Comparison of ENCODE assay signal across 9 cellular contexts in the genomic region with DNA sequence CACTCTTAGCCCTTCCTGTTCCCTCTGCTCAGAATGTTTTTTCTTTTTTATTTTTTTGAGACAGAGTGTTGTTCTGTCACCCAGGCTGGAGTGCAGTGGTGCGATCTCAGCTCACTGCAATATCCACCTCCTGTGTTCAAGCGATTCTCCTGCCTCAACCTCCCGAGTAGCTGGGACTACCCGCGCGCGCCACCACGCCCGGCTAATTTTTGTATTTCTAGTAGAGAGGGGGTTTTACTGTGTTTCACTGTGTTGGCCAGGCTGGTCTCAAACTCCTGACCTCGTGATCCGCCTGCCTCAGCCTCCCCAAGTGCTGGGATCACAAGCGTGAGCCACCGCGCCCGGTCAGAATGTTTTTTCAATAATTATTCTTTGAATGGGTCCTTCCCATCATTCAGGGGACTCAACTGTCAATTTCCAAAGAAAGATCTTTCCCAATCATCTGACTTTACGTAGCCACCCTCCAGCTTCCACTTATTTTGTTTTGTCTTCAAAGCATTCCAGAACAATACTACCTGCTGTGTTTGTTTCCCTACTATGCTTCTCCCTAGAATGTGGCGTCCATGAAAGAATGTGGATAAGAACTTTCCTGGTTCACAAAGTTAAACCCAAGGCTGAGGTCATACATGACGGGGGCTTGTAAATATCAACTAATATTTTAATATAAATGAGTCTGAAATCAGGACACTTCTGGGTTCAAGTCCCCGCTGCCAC. TPM values are rescaled to one million over a fixed set of nuclear protein-coding genes. Genes with fewer than 3 reads are reported as not detected.
A peak's percentile ranks its signal among the peaks of the same experiment; 100 is the strongest.
DNase-seq lines count a peak whose midpoint lies in the region; ATAC-seq and TF ChIP-seq lines count a peak whose summit lies in the region.
"Had no signal": no experiment of that assay in that cellular context is flagged by ENCODE, and none has a peak within 500 bp of the region (broad histone marks: within the 10 kb centered on the region; RNA-seq: fewer than 3 reads in every experiment).

No MANE protein-coding gene starts in this region.

- peaks cover 34% of the 10 kb centered on the region for H4K20me1 ChIP-seq in BLaER1

- no peaks in the 10 kb centered on the region for H3K9me3 ChIP-seq in BLaER1
- H3K9me3 ChIP-seq in effector memory CD4-positive, alpha-beta T cell (ENCODE audit: control insufficient read depth, low read length) = no peaks in the 10 kb centered on the region

- peak overlapping the region; percentile 95 for H3K27ac ChIP-seq in BLaER1
- H3K27ac ChIP-seq in effector memory CD4-positive, alpha-beta T cell (ENCODE audit: insufficient read depth, low read length, poor library complexity, severe bottlenecking) = peak overlapping the region; percentile 93

- ATAC-seq in HG02981 (IDR thresholded peaks at IDR 0.05; ENCODE audit: unreplicated experiment) = no peak

- H3K4me1 ChIP-seq in BLaER1 = peaks cover 73% of the 10 kb centered on the region
- peaks cover 27% of the 10 kb centered on the region for H3K4me1 ChIP-seq in effector memory CD4-positive, alpha-beta T cell (ENCODE audit: control insufficient read depth, insufficient read depth, low read length, poor library complexity, severe bottlenecking)

- peak overlapping the region; percentile 98 for H3K9ac ChIP-seq in BLaER1

- TF ChIP-seq POLR2A in NB4 (IDR thresholded peaks at IDR 0.05; ENCODE audit: extremely low read depth, insufficient read length) = no peak

- H3K27ac Mint-ChIP-seq in nephron = peak overlapping the region; percentile 22 to 94 (median 93)

- peaks cover 18% of the 10 kb centered on the region for H3K4me1 Mint-ChIP-seq in nephron

- no peak for TF ChIP-seq CTCF in NB4 (IDR thresholded peaks at IDR 0.05; ENCODE audit: low read depth, low read length)
- TF ChIP-seq CTCF in nephron (IDR thresholded peaks at IDR 0.05; ENCODE audit: unreplicated experiment in 3 of 3) = no peak

- H3K36me3 Mint-ChIP-seq in nephron (ENCODE audit: low read depth) = peaks cover 13% of the 10 kb centered on the region

- peaks cover 47% of the 10 kb centered on the region for H3K36me3 ChIP-seq in BLaER1
- H3K36me3 ChIP-seq in effector memory CD4-positive, alpha-beta T cell (ENCODE audit: control insufficient read depth, insufficient read depth, low read length) = peaks cover 26% of the 10 kb centered on the region

- peak overlapping the region; percentile 91 for H3K4me2 ChIP-seq in BLaER1

- no peaks in the 10 kb centered on the region for H3K27me3 ChIP-seq in BLaER1
- H3K27me3 ChIP-seq in effector memory CD4-positive, alpha-beta T cell (replicated peaks; ENCODE audit: control insufficient read depth, insufficient read depth, low read length, poor library complexity, severe bottlenecking) = no peaks in the 10 kb centered on the region

- no peak for DNase-seq in NB4 (ENCODE audit: low read depth)
- no peak for DNase-seq in effector memory CD4-positive, alpha-beta T cell
- DNase-seq in stimulated activated CD4-positive, alpha-beta T cell treated with anti-CD3 and anti-CD28 coated beads, Interleukin-15, amount 100 ng/mL, for 24 hours = no peak
- no peak for DNase-seq in dermis blood vessel endothelial cell
- DNase-seq in COR-L47 (lab: John Stamatoyannopoulos, UW) = no peak
- DNase-seq: central memory CD4-positive, alpha-beta T cell had no signal

- H3K4me3 Mint-ChIP-seq in nephron = peak overlapping the region; percentile 98 to 100 (median 99)

- H3K27me3 Mint-ChIP-seq in nephron (ENCODE audit: low read depth) = no peaks in the 10 kb centered on the region

- H3K4me3 ChIP-seq in BLaER1 (peak overlapping the region; percentile 83), NB4 (ENCODE audit: low read depth, low read length) (peak overlapping the region; percentile 95)
- H3K4me3 ChIP-seq in effector memory CD4-positive, alpha-beta T cell (ENCODE audit: insufficient read depth, low read depth, low read length, poor library complexity, severe bottlenecking) = peak overlapping the region; percentile 76

- no peaks in the 10 kb centered on the region for H3K9me3 Mint-ChIP-seq in nephron

RNA-seq across cellular contexts. Expression of a gene that starts 1.2 kb away (rescaled TPM):
- 10.2 and 11.7 TPM in 2 replicates for total RNA-seq in dermis blood vessel endothelial cell

RNA-seq across cellular contexts. Expression of a gene that starts 1.3 kb away (rescaled TPM):
- 278 and 408 TPM in 2 replicates for total RNA-seq in dermis blood vessel endothelial cell

RNA-seq across cellular contexts. Expression of a gene that starts 11.8 kb away (rescaled TPM):
- total RNA-seq in dermis blood vessel endothelial cell = 38.8 and 57.5 TPM in 2 replicates

RNA-seq across cellular contexts. Expression of a gene that starts 23.1 kb away (rescaled TPM):
- 156 and 179 TPM in 2 replicates for total RNA-seq in dermis blood vessel endothelial cell

RNA-seq across cellular contexts. Expression of a gene that starts 44.0 kb away (rescaled TPM):
- 4.3 and 8.7 TPM in 2 replicates for total RNA-seq in dermis blood vessel endothelial cell
